In the genomic region with DNA sequence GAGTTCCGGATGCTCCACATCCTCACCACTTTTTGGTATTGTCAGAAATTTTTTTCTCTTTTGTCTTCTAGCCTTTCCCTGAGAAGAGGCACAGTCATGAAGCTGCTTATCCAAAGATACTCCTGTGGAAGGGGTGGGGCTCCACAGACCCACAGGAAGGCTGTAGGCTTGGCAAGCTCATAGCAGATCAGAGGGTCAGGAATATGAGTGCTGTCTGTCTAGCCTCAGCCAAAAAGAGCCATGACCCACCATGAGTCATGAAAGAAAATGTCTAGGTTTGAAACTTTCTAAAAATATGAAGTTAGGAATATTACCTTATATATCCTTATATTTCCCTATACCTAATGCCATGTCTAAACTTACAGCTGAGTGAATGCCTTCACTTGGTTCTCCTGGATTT, we compare ENCODE assay signal across 24 cellular contexts.
DNase-seq lines count a peak whose midpoint lies in the region; ATAC-seq and TF ChIP-seq lines count a peak whose summit lies in the region.
"Had no signal": no experiment of that assay in that cellular context is flagged by ENCODE, and none has a peak within 500 bp of the region (broad histone marks: within the 10 kb centered on the region; RNA-seq: fewer than 3 reads in every experiment).

No MANE protein-coding gene starts in this region.

- H3K36me3 Mint-ChIP-seq in chondrocyte (ENCODE audit: low read depth): peaks cover 2% of the 10 kb centered on the region
- H3K36me3 Mint-ChIP-seq: activated CD8-positive, alpha-beta memory T cell treated with anti-CD3 and anti-CD28 coated beads, Interleukin-2, amount 10 ng/mL, durations not matched to agents 7 days and 5 days; activated naive CD4-positive, alpha-beta T cell treated with anti-CD3 and anti-CD28 coated beads, Interleukin-2, amount 50 U/mL, for 72 hours; neural progenitor cell had no signal

- H3K9me3 ChIP-seq in MG63 (peaks cover 6% of the 10 kb centered on the region), aorta (ENCODE audit: control insufficient read depth, low read length) (no peaks in the 10 kb centered on the region)
- H3K9me3 ChIP-seq: prostate gland, tibial nerve had no signal

- WGBS in aorta, 2 donors: 92 to 99% methylated on average over 1 of the region's 1 CpG

- H3K36me3 ChIP-seq in MG63 (no peaks in the 10 kb centered on the region), aorta (ENCODE audit: control insufficient read depth in 1 of 2, insufficient read depth in 2 of 2, low read length in 1 of 2) (no peaks in the 10 kb centered on the region)
- H3K36me3 ChIP-seq: neural progenitor cell, prostate gland, tibial nerve had no signal

- no peak for ATAC-seq in aorta (ENCODE audit: low FRiP score)
- no peak for ATAC-seq in GM21528 (IDR thresholded peaks at IDR 0.05; ENCODE audit: low FRiP score, unreplicated experiment)
- ATAC-seq: activated CD8-positive, alpha-beta memory T cell treated with anti-CD3 and anti-CD28 coated beads, Interleukin-2, amount 10 ng/mL, durations not matched to agents 7 days and 5 days; activated naive CD4-positive, alpha-beta T cell treated with anti-CD3 and anti-CD28 coated beads, Interleukin-2, amount 50 U/mL, for 72 hours; left colon had no signal

- peaks cover 26% of the 10 kb centered on the region for H3K4me1 Mint-ChIP-seq in chondrocyte (ENCODE audit: low read depth)
- H3K4me1 Mint-ChIP-seq: activated CD8-positive, alpha-beta memory T cell treated with anti-CD3 and anti-CD28 coated beads, Interleukin-2, amount 10 ng/mL, durations not matched to agents 7 days and 5 days; neural progenitor cell had no signal

- H3K4me3 Mint-ChIP-seq in chondrocyte (ENCODE audit: unreplicated experiment): no peak overlapping the region
- H3K4me3 Mint-ChIP-seq: activated CD8-positive, alpha-beta memory T cell treated with anti-CD3 and anti-CD28 coated beads, Interleukin-2, amount 10 ng/mL, durations not matched to agents 7 days and 5 days; neural progenitor cell had no signal

- intact Hi-C loops in aorta (cut with DNase I): no loop called here

- no peak for TF ChIP-seq CTCF in chondrocyte (IDR thresholded peaks at IDR 0.05)

- H3K27me3 ChIP-seq in MG63: no peaks in the 10 kb centered on the region
- no peaks in the 10 kb centered on the region for H3K27me3 ChIP-seq in aorta (ENCODE audit: control insufficient read depth in 1 of 2, insufficient read depth in 2 of 2, low read length in 1 of 2)
- H3K27me3 ChIP-seq: dorsolateral prefrontal cortex, neural progenitor cell, tibial nerve had no signal

- H3K4me3 ChIP-seq in MG63 (no peak overlapping the region), aorta (ENCODE audit: low read length in 2 of 2) (no peak overlapping the region)
- H3K4me3 ChIP-seq: dorsolateral prefrontal cortex, neural progenitor cell, prostate gland, skin epidermis, tibial nerve had no signal

- H3K27ac ChIP-seq in aorta (ENCODE audit: low read depth in 1 of 2, low read length in 2 of 2): no peak overlapping the region
- H3K27ac ChIP-seq: C4-2B, dorsolateral prefrontal cortex, neural progenitor cell, prostate gland, tibial nerve had no signal

- H3K27ac Mint-ChIP-seq in chondrocyte (ENCODE audit: unreplicated experiment): peak overlapping the region; percentile 65
- H3K27ac Mint-ChIP-seq: activated CD8-positive, alpha-beta memory T cell treated with anti-CD3 and anti-CD28 coated beads, Interleukin-2, amount 10 ng/mL, durations not matched to agents 7 days and 5 days; activated naive CD4-positive, alpha-beta T cell treated with anti-CD3 and anti-CD28 coated beads, Interleukin-2, amount 50 U/mL, for 72 hours; neural progenitor cell had no signal

- no peaks in the 10 kb centered on the region for H3K27me3 Mint-ChIP-seq in chondrocyte (ENCODE audit: low read depth)

- H3K4me1 ChIP-seq in aorta (ENCODE audit: control insufficient read depth in 1 of 2, insufficient read depth in 2 of 2, low read length in 2 of 2): no peaks in the 10 kb centered on the region
- H3K4me1 ChIP-seq: neural progenitor cell, prostate gland had no signal

- peak; percentile 52 for DNase-seq in EL
- peak; percentile 78 for DNase-seq in MG63
- DNase-seq in chondrocyte (ENCODE audit: low spot score): no peak
- peak; percentile 17 for DNase-seq in glomerular visceral epithelial cell (ENCODE audit: extremely low spot score)
- no peak for DNase-seq in superior temporal gyrus (ENCODE audit: extremely low spot score)
- no peak for DNase-seq in aorta
- DNase-seq in AG20443 (ENCODE audit: low spot score): no peak
- DNase-seq: activated CD4-positive, alpha-beta T cell treated with anti-CD3 and anti-CD28 coated beads for 4 hours; activated CD8-positive, alpha-beta memory T cell treated with anti-CD3 and anti-CD28 coated beads, Interleukin-2, amount 10 ng/mL, durations not matched to agents 7 days and 5 days; dorsolateral prefrontal cortex; GOT3; left colon; NCI-H1417 treated with DMSO at 0.1 percent for 48 hours; NCI-H526 treated with DMSO at 0.1 percent for 48 hours; SHP77; stimulated activated CD4-positive, alpha-beta T cell treated with anti-CD3 and anti-CD28 coated beads, Interleukin-2, amount 100 ng/mL, for 48 hours; stimulated activated naive CD4-positive, alpha-beta T cell treated with Interleukin-2 at 50 U/mL for 16 hours had no signal

- peaks cover 18% of the 10 kb centered on the region for H3K9me3 Mint-ChIP-seq in chondrocyte (ENCODE audit: low read depth)
- H3K9me3 Mint-ChIP-seq: activated naive CD4-positive, alpha-beta T cell treated with anti-CD3 and anti-CD28 coated beads, Interleukin-2, amount 50 U/mL, for 72 hours; neural progenitor cell had no signal

Comparison
In these comparisons a context has a peak if more than half of its experiments do, and no peak if none do; other contexts are left out.
1. DNase-seq: peak in EL (single experiment), MG63 (single experiment) and glomerular visceral epithelial cell (single experiment); none in chondrocyte (single experiment), superior temporal gyrus (single experiment), aorta (0 of 2) and AG20443 (single experiment).